Comparison of ENCODE assay signal across 23 cellular contexts in genomic region chr2:88210132-88211004, GRCh38. TPM values are rescaled to one million over a fixed set of nuclear protein-coding genes. Genes with fewer than 3 reads are reported as not detected.
"Had no signal": no experiment of that assay in that cellular context is flagged by ENCODE, and none has a peak within 500 bp of the region (broad histone marks: within the 10 kb centered on the region; RNA-seq: fewer than 3 reads in every experiment).

No MANE protein-coding gene starts in this region.

- H3K4me2 ChIP-seq: PC-9 had no signal

- H3K4me3 ChIP-seq: ascending aorta, body of pancreas, MG63, PC-9 had no signal

- H3K27me3 ChIP-seq: ascending aorta, body of pancreas, MG63 had no signal

- H3K4me3 Mint-ChIP-seq: activated CD4-positive, alpha-beta memory T cell treated with anti-CD3 and anti-CD28 coated beads, Interleukin-2, amount 10 ng/mL, durations not matched to agents 7 days and 5 days; activated CD4-positive, alpha-beta T cell treated with anti-CD3 and anti-CD28 coated beads for 36 hours; activated naive CD4-positive, alpha-beta T cell treated with anti-CD3 and anti-CD28 coated beads, Interleukin-2, amount 50 U/mL, for 24 hours; T-helper 17 cell had no signal

- ATAC-seq: activated CD4-positive, alpha-beta T cell treated with anti-CD3 and anti-CD28 coated beads for 36 hours; body of pancreas; T-helper 17 cell had no signal

- H3K36me3 Mint-ChIP-seq: activated naive CD4-positive, alpha-beta T cell treated with anti-CD3 and anti-CD28 coated beads, Interleukin-2, amount 50 U/mL, for 24 hours had no signal

- H3K4me1 ChIP-seq: ascending aorta, body of pancreas had no signal

- DNase-seq: activated CD4-positive, alpha-beta memory T cell treated with anti-CD3 and anti-CD28 coated beads, Interleukin-2, amount 10 ng/mL, durations not matched to agents 7 days and 5 days; activated CD4-positive, alpha-beta T cell treated with anti-CD3 and anti-CD28 coated beads for 36 hours; activated CD4-positive, alpha-beta T cell treated with anti-CD3 and anti-CD28 coated beads, Interleukin-2, amount 50 U/mL, for 1 hour; activated CD8-positive, alpha-beta memory T cell treated with anti-CD3 and anti-CD28 coated beads, Interleukin-2, amount 50 U/mL, for 4 hours; activated naive CD4-positive, alpha-beta T cell; amniotic stem cell; body of pancreas; central memory CD4-positive, alpha-beta T cell; NCI-H1105; NCI-H1436 treated with DMSO at 0.1 percent for 48 hours; NCI-H187; NCI-H2081; NCI-H446 treated with DMSO at 0.1 percent for 48 hours; NCI-H524 treated with DMSO at 0.1 percent for 48 hours; NCI-H748 treated with DMSO at 0.1 percent for 48 hours; PC-9; SHP77 treated with DMSO at 0.1 percent for 48 hours; T-helper 17 cell; T1000 had no signal

- H3K9me3 Mint-ChIP-seq: activated CD4-positive, alpha-beta memory T cell treated with anti-CD3 and anti-CD28 coated beads, Interleukin-2, amount 10 ng/mL, durations not matched to agents 7 days and 5 days; activated naive CD4-positive, alpha-beta T cell treated with anti-CD3 and anti-CD28 coated beads, Interleukin-2, amount 50 U/mL, for 24 hours had no signal

- H3K36me3 ChIP-seq: ascending aorta, MG63 had no signal

- H3K27ac ChIP-seq: ascending aorta, body of pancreas, PC-9, VCaP had no signal

- H2AFZ ChIP-seq: PC-9 had no signal

- H3K27ac Mint-ChIP-seq: activated CD4-positive, alpha-beta memory T cell treated with anti-CD3 and anti-CD28 coated beads, Interleukin-2, amount 10 ng/mL, durations not matched to agents 7 days and 5 days; activated CD4-positive, alpha-beta T cell treated with anti-CD3 and anti-CD28 coated beads for 36 hours; activated naive CD4-positive, alpha-beta T cell treated with anti-CD3 and anti-CD28 coated beads, Interleukin-2, amount 50 U/mL, for 24 hours; T-helper 17 cell had no signal

- H3K4me1 Mint-ChIP-seq: activated CD4-positive, alpha-beta memory T cell treated with anti-CD3 and anti-CD28 coated beads, Interleukin-2, amount 10 ng/mL, durations not matched to agents 7 days and 5 days; activated CD4-positive, alpha-beta T cell treated with anti-CD3 and anti-CD28 coated beads for 36 hours; activated naive CD4-positive, alpha-beta T cell treated with anti-CD3 and anti-CD28 coated beads, Interleukin-2, amount 50 U/mL, for 24 hours had no signal

- H3K9me3 ChIP-seq: ascending aorta, body of pancreas, MG63 had no signal

RNA-seq across cellular contexts. Expression of gene THNSL2, which starts 40.2 kb away (rescaled TPM):
- total RNA-seq: activated CD4-positive, alpha-beta memory T cell treated with anti-CD3 and anti-CD28 coated beads, Interleukin-2, amount 10 ng/mL, durations not matched to agents 7 days and 5 days had no signal
